16 cellular contexts compared by ENCODE assay signal in the genomic region with DNA sequence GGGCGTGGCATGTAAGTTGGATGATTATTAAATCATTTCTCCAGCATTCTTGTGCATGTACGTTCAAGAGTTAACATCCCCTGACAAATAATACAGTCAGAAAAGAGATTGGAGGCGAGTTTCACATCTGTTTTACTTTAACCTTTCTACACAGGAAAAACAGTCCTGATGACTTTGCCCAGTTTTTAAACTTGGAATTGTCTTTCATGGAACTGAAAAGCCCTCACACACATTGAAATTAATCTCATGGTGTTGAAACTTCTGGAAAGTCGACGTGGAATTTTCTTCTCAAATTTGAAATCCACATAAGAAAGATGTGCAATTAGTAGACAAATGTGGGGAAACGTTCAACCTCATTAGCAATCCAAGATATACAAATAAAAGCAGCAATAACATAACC. TPM values are rescaled to one million over a fixed set of nuclear protein-coding genes. Genes with fewer than 3 reads are reported as not detected.
DNase-seq lines count a peak whose midpoint lies in the region; FAIRE-seq and TF ChIP-seq lines count a peak whose summit lies in the region.
"Had no signal": no experiment of that assay in that cellular context is flagged by ENCODE, and none has a peak within 500 bp of the region (broad histone marks: within the 10 kb centered on the region; RNA-seq: fewer than 3 reads in every experiment).

No MANE protein-coding gene starts in this region.

- H3K4me3 Mint-ChIP-seq in type B pancreatic cell = no peak overlapping the region
- H3K4me3 Mint-ChIP-seq: activated CD4-positive, alpha-beta T cell treated with anti-CD3 and anti-CD28 coated beads for 36 hours; neural progenitor cell; stimulated activated effector memory CD8-positive, alpha-beta T cell treated with anti-CD3 and anti-CD28 coated beads, Interleukin-12 subunit alpha, Interleukin-12 subunit beta, amount 100 ng/mL, for 72 hours had no signal

- WGBS in SK-N-SH (ENCODE audit: low lambda C conversion rate) = 56% methylated on average over 6 of the region's 6 CpGs
- WGBS in small intestine, 3 donors = 45 to 51% (median 47%) methylated on average over 6 of the region's 6 CpGs

- no peaks in the 10 kb centered on the region for H3F3A ChIP-seq in SK-N-SH (replicated peaks; ENCODE audit: insufficient read depth)

- H3K9me3 Mint-ChIP-seq in type B pancreatic cell = no peaks in the 10 kb centered on the region
- H3K9me3 Mint-ChIP-seq: neural progenitor cell; stimulated activated effector memory CD8-positive, alpha-beta T cell treated with anti-CD3 and anti-CD28 coated beads, Interleukin-12 subunit alpha, Interleukin-12 subunit beta, amount 100 ng/mL, for 72 hours had no signal

- H3K9ac ChIP-seq in SK-N-SH = no peak overlapping the region
- H3K9ac ChIP-seq: neural progenitor cell had no signal

- no peak overlapping the region for H2AFZ ChIP-seq in SK-N-SH (ENCODE audit: low read depth)
- H2AFZ ChIP-seq: neural progenitor cell had no signal

- CTCF ChIA-PET in SK-N-SH (lab: Yijun Ruan, JAX) = no interaction called here

- no peak for TF ChIP-seq CTCF in SK-N-SH (IDR thresholded peaks at IDR 0.05)
- TF ChIP-seq CTCF in right atrium auricular region (IDR thresholded peaks at IDR 0.05) = no peak
- no peak for TF ChIP-seq CTCF in type B pancreatic cell (conservative IDR thresholded peaks at IDR 0.05)

- no peaks in the 10 kb centered on the region for H3K79me2 ChIP-seq in SK-N-SH (ENCODE audit: insufficient read depth)

- H4K20me1 ChIP-seq in SK-N-SH (ENCODE audit: insufficient read depth) = no peaks in the 10 kb centered on the region

- H3K4me1 ChIP-seq in SK-N-SH (ENCODE audit: control insufficient read depth in 1 of 2, insufficient read depth in 2 of 2, low read depth in 1 of 2, low read length in 1 of 2) (peaks cover 6 to 7% of the 10 kb centered on the region in 2 experiments; a peak in 2 of 4 replicates), right atrium auricular region (peaks cover 0 to 14% of the 10 kb centered on the region in 2 donors), small intestine (ENCODE audit: control insufficient read depth in 2 of 2, insufficient read depth in 1 of 2, low read depth in 1 of 2, low read length in 1 of 2) (no peaks in the 10 kb centered on the region)
- H3K4me1 ChIP-seq: neural progenitor cell, Peyer's patch had no signal

- H3K36me3 Mint-ChIP-seq in type B pancreatic cell = no peaks in the 10 kb centered on the region
- H3K36me3 Mint-ChIP-seq: neural progenitor cell; stimulated activated effector memory CD8-positive, alpha-beta T cell treated with anti-CD3 and anti-CD28 coated beads, Interleukin-12 subunit alpha, Interleukin-12 subunit beta, amount 100 ng/mL, for 72 hours had no signal

- peaks cover 25% of the 10 kb centered on the region for H3K4me1 Mint-ChIP-seq in type B pancreatic cell (ENCODE audit: unreplicated experiment)
- H3K4me1 Mint-ChIP-seq: activated CD4-positive, alpha-beta T cell treated with anti-CD3 and anti-CD28 coated beads for 36 hours; stimulated activated effector memory CD8-positive, alpha-beta T cell treated with anti-CD3 and anti-CD28 coated beads, Interleukin-12 subunit alpha, Interleukin-12 subunit beta, amount 100 ng/mL, for 72 hours had no signal

- H3K4me2 ChIP-seq in SK-N-SH = no peak overlapping the region; the same call in 1 of the 2 replicates
- H3K4me2 ChIP-seq: neural progenitor cell had no signal

- no peaks in the 10 kb centered on the region for H3K36me3 ChIP-seq in SK-N-SH (replicated peaks in 1 of 2; ENCODE audit: control insufficient read depth in 1 of 2, insufficient read depth in 2 of 2, low read length in 1 of 2)
- H3K36me3 ChIP-seq in right atrium auricular region = no peaks in the 10 kb centered on the region
- no peaks in the 10 kb centered on the region for H3K36me3 ChIP-seq in small intestine (ENCODE audit: control insufficient read depth in 2 of 2, insufficient read depth in 2 of 2, low read length in 2 of 2)
- H3K36me3 ChIP-seq: neural progenitor cell, Peyer's patch had no signal

- DNase-seq in SK-N-SH (no peak), fibroblast of gingiva (ENCODE audit: low read depth) (peak; percentile 94), right atrium auricular region (ENCODE audit: low spot score) (no peak), type B pancreatic cell (ENCODE audit: extremely low spot score, unreplicated experiment) (no peak), T-helper 1 cell (no peak), small intestine (no peak), amniotic stem cell (lab: John Stamatoyannopoulos, UW) (no peak)
- no peak for DNase-seq in stimulated activated CD4-positive, alpha-beta T cell treated with anti-CD3 and anti-CD28 coated beads, Interleukin-4, amount 100 ng/mL, for 4 hours
- DNase-seq: activated CD4-positive, alpha-beta T cell treated with anti-CD3 and anti-CD28 coated beads for 36 hours; DMS79; effector CD8-positive, alpha-beta T cell; foreskin melanocyte; NCI-H187; Peyer's patch had no signal

- H3K27ac ChIP-seq in SK-N-SH (ENCODE audit: low read depth in 2 of 2, low read length in 1 of 2) (peak overlapping the region in 1 of 2 experiments; percentile 24; a peak in 1 of 4 replicates), right atrium auricular region (peak overlapping the region; percentile 29 to 62), small intestine (ENCODE audit: low read depth in 1 of 2, low read length in 1 of 2) (no peak overlapping the region)
- H3K27ac ChIP-seq: neural progenitor cell, Peyer's patch had no signal

- no peaks in the 10 kb centered on the region for H3K27me3 Mint-ChIP-seq in type B pancreatic cell

- no peak for TF ChIP-seq RAD21 in SK-N-SH (IDR thresholded peaks at IDR 0.05; ENCODE audit: low read length)

- no peaks in the 10 kb centered on the region for H3K9me3 ChIP-seq in SK-N-SH
- H3K9me3 ChIP-seq in right atrium auricular region = no peaks in the 10 kb centered on the region
- no peaks in the 10 kb centered on the region for H3K9me3 ChIP-seq in small intestine (ENCODE audit: control insufficient read depth, low read depth)
- H3K9me3 ChIP-seq: Peyer's patch had no signal

- POLR2A ChIA-PET in SK-N-SH (lab: Yijun Ruan, JAX) = no interaction called here

- no peak for FAIRE-seq in small intestine (lab: Jason Lieb, UNC)

- no peak for TF ChIP-seq EP300 in SK-N-SH (IDR thresholded peaks at IDR 0.05; ENCODE audit: borderline replicate concordance in 1 of 2, low read depth in 1 of 2, low read length in 1 of 2)

- H3K4me3 ChIP-seq in SK-N-SH (ENCODE audit: low read depth in 2 of 2, low read length in 1 of 2) = no peak overlapping the region
- no peak overlapping the region for H3K4me3 ChIP-seq in right atrium auricular region
- H3K4me3 ChIP-seq in small intestine (ENCODE audit: low read depth in 1 of 2, low read length in 2 of 2) = no peak overlapping the region
- H3K4me3 ChIP-seq: neural progenitor cell, Peyer's patch had no signal

- H3K27me3 ChIP-seq in SK-N-SH (ENCODE audit: insufficient read depth) = no peaks in the 10 kb centered on the region
- H3K27me3 ChIP-seq in right atrium auricular region = no peaks in the 10 kb centered on the region
- H3K27me3 ChIP-seq in small intestine (ENCODE audit: control insufficient read depth in 2 of 2, insufficient read depth in 2 of 2, low read length in 2 of 2) = no peaks in the 10 kb centered on the region
- H3K27me3 ChIP-seq: neural progenitor cell, Peyer's patch had no signal

- H3K9me2 ChIP-seq in SK-N-SH = no peaks in the 10 kb centered on the region

- peak overlapping the region; percentile 6 for H3K27ac Mint-ChIP-seq in type B pancreatic cell
- H3K27ac Mint-ChIP-seq: activated CD4-positive, alpha-beta T cell treated with anti-CD3 and anti-CD28 coated beads for 36 hours; stimulated activated effector memory CD8-positive, alpha-beta T cell treated with anti-CD3 and anti-CD28 coated beads, Interleukin-12 subunit alpha, Interleukin-12 subunit beta, amount 100 ng/mL, for 72 hours had no signal

TF ChIP-seq in SK-N-SH, 30 proteins besides CTCF, POLR2A, EP300 and RAD21 (continues in another document):
- TF ChIP-seq GABPA (IDR thresholded peaks at IDR 0.05; ENCODE audit: low read depth) = no peak
- TF ChIP-seq TCF12 (IDR thresholded peaks at IDR 0.05) = peak; percentile 74
- no peak for TF ChIP-seq SIN3A (IDR thresholded peaks at IDR 0.05; ENCODE audit: borderline replicate concordance, low read depth, low read length)
- no peak for TF ChIP-seq NRF1 (IDR thresholded peaks at IDR 0.05; ENCODE audit: low read depth, low read length)
- TF ChIP-seq, protein P1, sequence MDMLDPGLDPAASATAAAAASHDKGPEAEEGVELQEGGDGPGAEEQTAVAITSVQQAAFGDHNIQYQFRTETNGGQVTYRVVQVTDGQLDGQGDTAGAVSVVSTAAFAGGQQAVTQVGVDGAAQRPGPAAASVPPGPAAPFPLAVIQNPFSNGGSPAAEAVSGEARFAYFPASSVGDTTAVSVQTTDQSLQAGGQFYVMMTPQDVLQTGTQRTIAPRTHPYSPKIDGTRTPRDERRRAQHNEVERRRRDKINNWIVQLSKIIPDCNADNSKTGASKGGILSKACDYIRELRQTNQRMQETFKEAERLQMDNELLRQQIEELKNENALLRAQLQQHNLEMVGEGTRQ (IDR thresholded peaks at IDR 0.05; ENCODE audit: borderline replicate concordance, low read depth, low read length) = no peak

RNA-seq across cellular contexts. Expression of a gene that starts 31.2 kb away (rescaled TPM):
- polyA plus RNA-seq in SK-N-SH (2012; rRNA removed) (2.1 and 2.5 TPM in 2 replicates), small intestine (1 to 10 TPM; 4.1 to 5.8 (median 5.2) TPM)
- 2.4 and 2.6 TPM in 2 replicates for polyA plus RNA-seq in SK-N-SH (2012; cell fraction: cytosol; rRNA removed)
- 2.1 and 3.4 TPM in 2 replicates for polyA plus RNA-seq in SK-N-SH (2012; cell fraction: nucleus; rRNA removed)
- total RNA-seq in right atrium auricular region (10 to 100 TPM; 13.4 to 14.5 TPM), type B pancreatic cell (ENCODE audit: low replicate concordance) (3.7 and 4.4 TPM in 2 replicates)

Comparison
In these comparisons a context has a peak if more than half of its experiments do, and no peak if none do; other contexts are left out.
1. H3K27ac ChIP-seq: peak in right atrium auricular region (2 of 2); none in small intestine (0 of 2).